1 cellular context compared by ENCODE assay signal in the genomic region with DNA sequence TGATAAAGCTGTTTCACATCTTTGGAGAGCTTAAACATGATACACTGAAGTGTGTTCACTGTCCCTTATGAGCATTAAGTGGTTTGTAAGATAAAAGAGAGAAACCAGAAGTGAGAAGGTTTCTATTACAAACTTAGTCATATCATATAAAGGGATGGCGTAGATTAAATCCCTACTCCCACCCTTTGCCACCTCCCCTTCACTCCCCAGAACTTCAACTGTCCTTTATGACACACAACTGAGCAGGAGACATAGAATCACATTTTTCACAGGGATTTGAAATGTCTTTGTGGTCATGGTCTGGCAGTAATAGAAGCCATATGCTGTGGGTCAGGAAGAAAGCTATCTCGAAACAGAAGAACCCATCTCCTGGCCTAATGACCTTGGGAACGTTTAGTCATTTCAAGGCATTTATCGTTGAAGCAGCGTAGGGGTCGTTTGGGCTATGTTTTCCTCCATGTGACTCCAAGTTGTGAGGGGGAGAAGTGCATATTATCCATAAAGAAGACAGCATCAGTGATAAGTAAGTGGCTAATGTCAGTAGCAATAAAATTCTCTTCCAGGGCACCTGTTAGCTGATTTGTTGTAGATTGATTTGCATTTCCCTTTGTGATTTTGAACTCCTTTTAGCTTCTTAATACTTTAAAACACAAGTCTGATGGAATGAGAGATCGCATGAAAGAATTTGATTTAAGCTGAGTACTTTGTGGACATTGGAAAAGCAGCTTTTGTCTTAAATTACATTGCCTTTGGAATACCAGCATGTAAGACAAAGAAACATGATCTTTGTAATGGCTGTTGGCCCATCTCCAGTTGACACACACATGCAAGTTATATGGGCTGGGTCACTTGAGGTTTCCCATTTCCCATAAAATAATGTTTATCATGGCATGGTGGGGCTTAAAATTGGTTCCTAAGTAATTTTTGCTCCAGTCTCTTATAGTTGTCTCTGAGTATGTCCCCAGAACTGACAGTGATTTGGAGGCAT.
TF ChIP-seq lines count a peak whose summit lies in the region.

No MANE protein-coding gene starts in this region.

TF ChIP-seq in GM12878, 131 proteins besides CTCF, POLR2A, EP300 and RAD21 (continued from another document and continues in another):
- TF ChIP-seq, protein P1, sequence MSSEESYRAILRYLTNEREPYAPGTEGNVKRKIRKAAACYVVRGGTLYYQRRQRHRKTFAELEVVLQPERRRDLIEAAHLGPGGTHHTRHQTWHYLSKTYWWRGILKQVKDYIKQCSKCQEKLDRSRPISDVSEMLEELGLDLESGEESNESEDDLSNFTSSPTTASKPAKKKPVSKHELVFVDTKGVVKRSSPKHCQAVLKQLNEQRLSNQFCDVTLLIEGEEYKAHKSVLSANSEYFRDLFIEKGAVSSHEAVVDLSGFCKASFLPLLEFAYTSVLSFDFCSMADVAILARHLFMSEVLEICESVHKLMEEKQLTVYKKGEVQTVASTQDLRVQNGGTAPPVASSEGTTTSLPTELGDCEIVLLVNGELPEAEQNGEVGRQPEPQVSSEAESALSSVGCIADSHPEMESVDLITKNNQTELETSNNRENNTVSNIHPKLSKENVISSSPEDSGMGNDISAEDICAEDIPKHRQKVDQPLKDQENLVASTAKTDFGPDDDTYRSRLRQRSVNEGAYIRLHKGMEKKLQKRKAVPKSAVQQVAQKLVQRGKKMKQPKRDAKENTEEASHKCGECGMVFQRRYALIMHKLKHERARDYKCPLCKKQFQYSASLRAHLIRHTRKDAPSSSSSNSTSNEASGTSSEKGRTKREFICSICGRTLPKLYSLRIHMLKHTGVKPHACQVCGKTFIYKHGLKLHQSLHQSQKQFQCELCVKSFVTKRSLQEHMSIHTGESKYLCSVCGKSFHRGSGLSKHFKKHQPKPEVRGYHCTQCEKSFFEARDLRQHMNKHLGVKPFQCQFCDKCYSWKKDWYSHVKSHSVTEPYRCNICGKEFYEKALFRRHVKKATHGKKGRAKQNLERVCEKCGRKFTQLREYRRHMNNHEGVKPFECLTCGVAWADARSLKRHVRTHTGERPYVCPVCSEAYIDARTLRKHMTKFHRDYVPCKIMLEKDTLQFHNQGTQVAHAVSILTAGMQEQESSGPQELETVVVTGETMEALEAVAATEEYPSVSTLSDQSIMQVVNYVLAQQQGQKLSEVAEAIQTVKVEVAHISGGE (CRISPR knock-in tag; IDR thresholded peaks at IDR 0.05) = no peak
- peak; percentile 86 for TF ChIP-seq IRF4 (IDR thresholded peaks at IDR 0.05; ENCODE audit: low read depth, low read length)
- peak; percentile 89 for TF ChIP-seq TCF7 (IDR thresholded peaks at IDR 0.05; ENCODE audit: borderline replicate concordance)
- TF ChIP-seq, protein P2, sequence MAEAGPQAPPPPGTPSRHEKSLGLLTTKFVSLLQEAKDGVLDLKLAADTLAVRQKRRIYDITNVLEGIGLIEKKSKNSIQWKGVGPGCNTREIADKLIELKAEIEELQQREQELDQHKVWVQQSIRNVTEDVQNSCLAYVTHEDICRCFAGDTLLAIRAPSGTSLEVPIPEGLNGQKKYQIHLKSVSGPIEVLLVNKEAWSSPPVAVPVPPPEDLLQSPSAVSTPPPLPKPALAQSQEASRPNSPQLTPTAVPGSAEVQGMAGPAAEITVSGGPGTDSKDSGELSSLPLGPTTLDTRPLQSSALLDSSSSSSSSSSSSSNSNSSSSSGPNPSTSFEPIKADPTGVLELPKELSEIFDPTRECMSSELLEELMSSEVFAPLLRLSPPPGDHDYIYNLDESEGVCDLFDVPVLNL (IDR thresholded peaks at IDR 0.05; ENCODE audit: low read depth, low read length) = no peak
- no peak for TF ChIP-seq TAF1 (IDR thresholded peaks at IDR 0.05; ENCODE audit: borderline replicate concordance, low read depth, low read length)
- no peak for TF ChIP-seq HDGF (IDR thresholded peaks at IDR 0.05)
- TF ChIP-seq MTA2 (IDR thresholded peaks at IDR 0.05; ENCODE audit: low read depth) = peak; percentile 94
- peak; percentile 57; the same call in 1 of the 2 replicates for TF ChIP-seq GATAD2B (conservative IDR thresholded peaks at IDR 0.05; ENCODE audit: low read depth)
- TF ChIP-seq EED (IDR thresholded peaks at IDR 0.05; ENCODE audit: low read depth) = peak; percentile 86
- TF ChIP-seq, protein P3, sequence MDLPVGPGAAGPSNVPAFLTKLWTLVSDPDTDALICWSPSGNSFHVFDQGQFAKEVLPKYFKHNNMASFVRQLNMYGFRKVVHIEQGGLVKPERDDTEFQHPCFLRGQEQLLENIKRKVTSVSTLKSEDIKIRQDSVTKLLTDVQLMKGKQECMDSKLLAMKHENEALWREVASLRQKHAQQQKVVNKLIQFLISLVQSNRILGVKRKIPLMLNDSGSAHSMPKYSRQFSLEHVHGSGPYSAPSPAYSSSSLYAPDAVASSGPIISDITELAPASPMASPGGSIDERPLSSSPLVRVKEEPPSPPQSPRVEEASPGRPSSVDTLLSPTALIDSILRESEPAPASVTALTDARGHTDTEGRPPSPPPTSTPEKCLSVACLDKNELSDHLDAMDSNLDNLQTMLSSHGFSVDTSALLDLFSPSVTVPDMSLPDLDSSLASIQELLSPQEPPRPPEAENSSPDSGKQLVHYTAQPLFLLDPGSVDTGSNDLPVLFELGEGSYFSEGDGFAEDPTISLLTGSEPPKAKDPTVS (IDR thresholded peaks at IDR 0.05; ENCODE audit: low read depth, low read length) = no peak
- TF ChIP-seq, protein P4, sequence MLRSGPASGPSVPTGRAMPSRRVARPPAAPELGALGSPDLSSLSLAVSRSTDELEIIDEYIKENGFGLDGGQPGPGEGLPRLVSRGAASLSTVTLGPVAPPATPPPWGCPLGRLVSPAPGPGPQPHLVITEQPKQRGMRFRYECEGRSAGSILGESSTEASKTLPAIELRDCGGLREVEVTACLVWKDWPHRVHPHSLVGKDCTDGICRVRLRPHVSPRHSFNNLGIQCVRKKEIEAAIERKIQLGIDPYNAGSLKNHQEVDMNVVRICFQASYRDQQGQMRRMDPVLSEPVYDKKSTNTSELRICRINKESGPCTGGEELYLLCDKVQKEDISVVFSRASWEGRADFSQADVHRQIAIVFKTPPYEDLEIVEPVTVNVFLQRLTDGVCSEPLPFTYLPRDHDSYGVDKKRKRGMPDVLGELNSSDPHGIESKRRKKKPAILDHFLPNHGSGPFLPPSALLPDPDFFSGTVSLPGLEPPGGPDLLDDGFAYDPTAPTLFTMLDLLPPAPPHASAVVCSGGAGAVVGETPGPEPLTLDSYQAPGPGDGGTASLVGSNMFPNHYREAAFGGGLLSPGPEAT (IDR thresholded peaks at IDR 0.05; ENCODE audit: low read depth) = peak; percentile 77
- peak; percentile 58; the same call in 1 of the 2 replicates for TF ChIP-seq BMI1 (IDR thresholded peaks at IDR 0.05; ENCODE audit: borderline replicate concordance)
- peak; percentile 78; the same call in 1 of the 2 replicates for TF ChIP-seq PAX5 (IDR thresholded peaks at IDR 0.05; ENCODE audit: borderline replicate concordance, low read depth, low read length)
- TF ChIP-seq SMAD1 (IDR thresholded peaks at IDR 0.05; ENCODE audit: low read depth, partially characterized antibody) = no peak
- TF ChIP-seq HDAC6 (IDR thresholded peaks at IDR 0.05; ENCODE audit: unreplicated experiment) = no peak
- peak; percentile 34 for TF ChIP-seq KLF5 (IDR thresholded peaks at IDR 0.05; ENCODE audit: partially characterized antibody)
- TF ChIP-seq, protein P5, sequence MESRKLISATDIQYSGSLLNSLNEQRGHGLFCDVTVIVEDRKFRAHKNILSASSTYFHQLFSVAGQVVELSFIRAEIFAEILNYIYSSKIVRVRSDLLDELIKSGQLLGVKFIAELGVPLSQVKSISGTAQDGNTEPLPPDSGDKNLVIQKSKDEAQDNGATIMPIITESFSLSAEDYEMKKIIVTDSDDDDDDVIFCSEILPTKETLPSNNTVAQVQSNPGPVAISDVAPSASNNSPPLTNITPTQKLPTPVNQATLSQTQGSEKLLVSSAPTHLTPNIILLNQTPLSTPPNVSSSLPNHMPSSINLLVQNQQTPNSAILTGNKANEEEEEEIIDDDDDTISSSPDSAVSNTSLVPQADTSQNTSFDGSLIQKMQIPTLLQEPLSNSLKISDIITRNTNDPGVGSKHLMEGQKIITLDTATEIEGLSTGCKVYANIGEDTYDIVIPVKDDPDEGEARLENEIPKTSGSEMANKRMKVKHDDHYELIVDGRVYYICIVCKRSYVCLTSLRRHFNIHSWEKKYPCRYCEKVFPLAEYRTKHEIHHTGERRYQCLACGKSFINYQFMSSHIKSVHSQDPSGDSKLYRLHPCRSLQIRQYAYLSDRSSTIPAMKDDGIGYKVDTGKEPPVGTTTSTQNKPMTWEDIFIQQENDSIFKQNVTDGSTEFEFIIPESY (IDR thresholded peaks at IDR 0.05) = no peak
- TF ChIP-seq ZNF384 (IDR thresholded peaks at IDR 0.05; ENCODE audit: borderline replicate concordance, low read depth, low read length) = no peak
- TF ChIP-seq NRF1 (conservative IDR thresholded peaks at IDR 0.05; ENCODE audit: low read depth, low read length) = no peak
- TF ChIP-seq CREB1 (IDR thresholded peaks at IDR 0.05; ENCODE audit: low read depth) = 0 out of 2 replicates have a peak, but pooled peaks have one; percentile 23
- TF ChIP-seq STAT3 (IDR thresholded peaks at IDR 0.05; ENCODE audit: low read depth, low read length) = no peak
- TF ChIP-seq IKZF2 (IDR thresholded peaks at IDR 0.05) = peak; percentile 95 to 96
- TF ChIP-seq, protein P6, sequence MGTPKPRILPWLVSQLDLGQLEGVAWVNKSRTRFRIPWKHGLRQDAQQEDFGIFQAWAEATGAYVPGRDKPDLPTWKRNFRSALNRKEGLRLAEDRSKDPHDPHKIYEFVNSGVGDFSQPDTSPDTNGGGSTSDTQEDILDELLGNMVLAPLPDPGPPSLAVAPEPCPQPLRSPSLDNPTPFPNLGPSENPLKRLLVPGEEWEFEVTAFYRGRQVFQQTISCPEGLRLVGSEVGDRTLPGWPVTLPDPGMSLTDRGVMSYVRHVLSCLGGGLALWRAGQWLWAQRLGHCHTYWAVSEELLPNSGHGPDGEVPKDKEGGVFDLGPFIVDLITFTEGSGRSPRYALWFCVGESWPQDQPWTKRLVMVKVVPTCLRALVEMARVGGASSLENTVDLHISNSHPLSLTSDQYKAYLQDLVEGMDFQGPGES (IDR thresholded peaks at IDR 0.05) = no peak
- TF ChIP-seq SPI1 (IDR thresholded peaks at IDR 0.05; ENCODE audit: borderline replicate concordance, insufficient read depth, low read depth, low read length) = peak; percentile 84
- TF ChIP-seq NBN (IDR thresholded peaks at IDR 0.05) = peak; percentile 57; the same call in 1 of the 2 replicates
- peak; percentile 86 for TF ChIP-seq ZNF24 (IDR thresholded peaks at IDR 0.05)
- TF ChIP-seq, protein P7, sequence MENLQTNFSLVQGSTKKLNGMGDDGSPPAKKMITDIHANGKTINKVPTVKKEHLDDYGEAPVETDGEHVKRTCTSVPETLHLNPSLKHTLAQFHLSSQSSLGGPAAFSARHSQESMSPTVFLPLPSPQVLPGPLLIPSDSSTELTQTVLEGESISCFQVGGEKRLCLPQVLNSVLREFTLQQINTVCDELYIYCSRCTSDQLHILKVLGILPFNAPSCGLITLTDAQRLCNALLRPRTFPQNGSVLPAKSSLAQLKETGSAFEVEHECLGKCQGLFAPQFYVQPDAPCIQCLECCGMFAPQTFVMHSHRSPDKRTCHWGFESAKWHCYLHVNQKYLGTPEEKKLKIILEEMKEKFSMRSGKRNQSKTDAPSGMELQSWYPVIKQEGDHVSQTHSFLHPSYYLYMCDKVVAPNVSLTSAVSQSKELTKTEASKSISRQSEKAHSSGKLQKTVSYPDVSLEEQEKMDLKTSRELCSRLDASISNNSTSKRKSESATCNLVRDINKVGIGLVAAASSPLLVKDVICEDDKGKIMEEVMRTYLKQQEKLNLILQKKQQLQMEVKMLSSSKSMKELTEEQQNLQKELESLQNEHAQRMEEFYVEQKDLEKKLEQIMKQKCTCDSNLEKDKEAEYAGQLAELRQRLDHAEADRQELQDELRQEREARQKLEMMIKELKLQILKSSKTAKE (IDR thresholded peaks at IDR 0.05; ENCODE audit: low read depth, poor library complexity, severe bottlenecking) = peak; percentile 63
- no peak for TF ChIP-seq CEBPB (IDR thresholded peaks at IDR 0.05; ENCODE audit: borderline replicate concordance in 1 of 2, low read depth in 2 of 2, low read length in 2 of 2)
- TF ChIP-seq BCL11A (IDR thresholded peaks at IDR 0.05; ENCODE audit: low read depth, low read length) = peak; percentile 91
- TF ChIP-seq, protein P8, sequence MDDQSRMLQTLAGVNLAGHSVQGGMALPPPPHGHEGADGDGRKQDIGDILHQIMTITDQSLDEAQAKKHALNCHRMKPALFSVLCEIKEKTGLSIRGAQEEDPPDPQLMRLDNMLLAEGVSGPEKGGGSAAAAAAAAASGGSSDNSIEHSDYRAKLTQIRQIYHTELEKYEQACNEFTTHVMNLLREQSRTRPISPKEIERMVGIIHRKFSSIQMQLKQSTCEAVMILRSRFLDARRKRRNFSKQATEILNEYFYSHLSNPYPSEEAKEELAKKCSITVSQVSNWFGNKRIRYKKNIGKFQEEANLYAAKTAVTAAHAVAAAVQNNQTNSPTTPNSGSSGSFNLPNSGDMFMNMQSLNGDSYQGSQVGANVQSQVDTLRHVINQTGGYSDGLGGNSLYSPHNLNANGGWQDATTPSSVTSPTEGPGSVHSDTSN (IDR thresholded peaks at IDR 0.05; ENCODE audit: insufficient replicate concordance, low read depth, low read length) = peak; percentile 36
- TF ChIP-seq RELA (IDR thresholded peaks at IDR 0.05; ENCODE audit: borderline replicate concordance, partially characterized antibody) = no peak
- TF ChIP-seq FOXM1 (IDR thresholded peaks at IDR 0.05; ENCODE audit: low read depth, low read length) = 0 out of 2 replicates have a peak, but pooled peaks have one; percentile 49
- peak; percentile 68 for TF ChIP-seq MEF2B (IDR thresholded peaks at IDR 0.05; ENCODE audit: partially characterized antibody, poor library complexity, severe bottlenecking)
- TF ChIP-seq CREM (IDR thresholded peaks at IDR 0.05; ENCODE audit: low read depth) = peak; percentile 54; the same call in 1 of the 2 replicates
- no peak for TF ChIP-seq KDM1A (IDR thresholded peaks at IDR 0.05; ENCODE audit: borderline replicate concordance)
- TF ChIP-seq JUND (IDR thresholded peaks at IDR 0.05; ENCODE audit: low read depth, low read length) = no peak
- no peak for TF ChIP-seq PML (IDR thresholded peaks at IDR 0.05; ENCODE audit: low read length)
- peak; percentile 93 for TF ChIP-seq IKZF1 (conservative IDR thresholded peaks at IDR 0.05)
- TF ChIP-seq NR2F1 (conservative IDR thresholded peaks at IDR 0.05) = peak; percentile 76; the same call in 1 of the 2 replicates
- TF ChIP-seq RUNX3 (IDR thresholded peaks at IDR 0.05; ENCODE audit: low read length) = peak; percentile 76
- TF ChIP-seq POU2F2 (IDR thresholded peaks at IDR 0.05; ENCODE audit: borderline replicate concordance, low read depth, low read length) = peak; percentile 25; the same call in 1 of the 3 replicates
- peak in 1 of 2 experiments; percentile 49; a peak in 1 of 4 replicates for TF ChIP-seq ETV6 (conservative IDR thresholded peaks at IDR 0.05 in 1 of 2, IDR thresholded peaks at IDR 0.05 in 1 of 2; ENCODE audit: borderline replicate concordance in 1 of 2, low read depth in 1 of 2)
- TF ChIP-seq NFIC (IDR thresholded peaks at IDR 0.05; ENCODE audit: low read depth, low read length) = peak; percentile 75
- TF ChIP-seq CBX3 (IDR thresholded peaks at IDR 0.05; ENCODE audit: borderline replicate concordance, low read depth) = no peak
- TF ChIP-seq JUNB (IDR thresholded peaks at IDR 0.05) = peak; percentile 84
- TF ChIP-seq GABPA (IDR thresholded peaks at IDR 0.05; ENCODE audit: low read depth) = no peak
